In genomic region chr18:22465859-22466602, GRCh38 we compare ENCODE assay signal across 1 cellular context.
TF ChIP-seq lines count a peak whose summit lies in the region.

No MANE protein-coding gene starts in this region.

TF ChIP-seq in K562, 482 proteins besides CTCF, POLR2A, EP300 and RAD21 (continued from another document and continues in another):
- TF ChIP-seq RCOR1 (IDR thresholded peaks at IDR 0.05; ENCODE audit: borderline replicate concordance in 1 of 2, low read depth in 2 of 2, low read length in 2 of 2) = peak in 1 of 2 experiments; percentile 72; a peak in 1 of 4 replicates
- peak; percentile 92 for TF ChIP-seq USF1 (CRISPR knock-in tag; IDR thresholded peaks at IDR 0.05)
- no peak for TF ChIP-seq ZNF57 (CRISPR knock-in tag; IDR thresholded peaks at IDR 0.05)
- TF ChIP-seq POU5F1 (IDR thresholded peaks at IDR 0.05; ENCODE audit: borderline replicate concordance, low read depth, low read length, partially characterized antibody) = no peak
- no peak for TF ChIP-seq RBM15 (IDR thresholded peaks at IDR 0.05; ENCODE audit: insufficient read depth, low read length)
- TF ChIP-seq MLLT1 (IDR thresholded peaks at IDR 0.05) = no peak
- no peak for TF ChIP-seq FUS (optimal IDR thresholded peaks at IDR 0.05; ENCODE audit: low read depth, low read length)
- TF ChIP-seq HLTF (IDR thresholded peaks at IDR 0.05) = no peak
- no peak for TF ChIP-seq RNF219 (CRISPR knock-in tag; IDR thresholded peaks at IDR 0.05)
- no peak for TF ChIP-seq SUPT5H (IDR thresholded peaks at IDR 0.05)
- TF ChIP-seq HMG20A (CRISPR knock-in tag; conservative IDR thresholded peaks at IDR 0.05) = no peak
- TF ChIP-seq ARHGAP35 (IDR thresholded peaks at IDR 0.05; ENCODE audit: partially characterized antibody) = no peak
- TF ChIP-seq HMBOX1 (IDR thresholded peaks at IDR 0.05) = no peak
- no peak for TF ChIP-seq E2F4 (CRISPR knock-in tag; IDR thresholded peaks at IDR 0.05; ENCODE audit: low read depth)
- TF ChIP-seq MAFG (tag; conservative IDR thresholded peaks at IDR 0.05) = no peak; the same call in 1 of the 2 replicates
- TF ChIP-seq ATF7 (IDR thresholded peaks at IDR 0.05) = peak; percentile 80
- TF ChIP-seq SRSF7 (optimal IDR thresholded peaks at IDR 0.05; ENCODE audit: low read depth, low read length) = no peak
- no peak; the same call in 1 of the 2 replicates for TF ChIP-seq BRD4 (IDR thresholded peaks at IDR 0.05)
- TF ChIP-seq TCF15 (CRISPR knock-in tag; IDR thresholded peaks at IDR 0.05) = no peak
- TF ChIP-seq BACH1 (tag; IDR thresholded peaks at IDR 0.05) = peak; percentile 63
- TF ChIP-seq HMGN3 (IDR thresholded peaks at IDR 0.05; ENCODE audit: borderline replicate concordance, extremely low read depth, insufficient read length, low read depth, low read length) = no peak
- no peak for TF ChIP-seq RFX1 (IDR thresholded peaks at IDR 0.05)
- TF ChIP-seq ZNF584 (CRISPR knock-in tag; IDR thresholded peaks at IDR 0.05; ENCODE audit: low read depth) = no peak
- TF ChIP-seq RFX7 (CRISPR knock-in tag; IDR thresholded peaks at IDR 0.05) = no peak
- TF ChIP-seq SIN3A (IDR thresholded peaks at IDR 0.05; ENCODE audit: borderline replicate concordance in 2 of 2, control insufficient read depth in 1 of 2, low read depth in 2 of 2, low read length in 2 of 2) = no peak
- TF ChIP-seq TRIM28 (IDR thresholded peaks at IDR 0.05) = no peak
- TF ChIP-seq ZNF444 (CRISPR knock-in tag; IDR thresholded peaks at IDR 0.05) = no peak
- no peak for TF ChIP-seq XRCC5 (IDR thresholded peaks at IDR 0.05; ENCODE audit: low read depth, low read length)
- TF ChIP-seq ZNF830 (CRISPR knock-in tag; IDR thresholded peaks at IDR 0.05) = no peak
- TF ChIP-seq ASH1L (IDR thresholded peaks at IDR 0.05; ENCODE audit: borderline replicate concordance, low read depth, partially characterized antibody) = no peak
- TF ChIP-seq MYBL2 (IDR thresholded peaks at IDR 0.05; ENCODE audit: low read depth) = no peak
- TF ChIP-seq MYBL2 (CRISPR knock-in tag; IDR thresholded peaks at IDR 0.05; ENCODE audit: borderline replicate concordance) = no peak
- TF ChIP-seq GATAD2A (IDR thresholded peaks at IDR 0.05) = no peak
- no peak for TF ChIP-seq PHB2 (IDR thresholded peaks at IDR 0.05; ENCODE audit: low read depth)
- TF ChIP-seq MTA3 (IDR thresholded peaks at IDR 0.05; ENCODE audit: borderline replicate concordance) = 0 out of 2 replicates have a peak, but pooled peaks have one; percentile 46
- TF ChIP-seq ELF2 (CRISPR knock-in tag; IDR thresholded peaks at IDR 0.05) = no peak
- peak; percentile 77 for TF ChIP-seq ARID1B (IDR thresholded peaks at IDR 0.05)
- no peak for TF ChIP-seq TARDBP (IDR thresholded peaks at IDR 0.05)
- no peak for TF ChIP-seq GATAD2B (IDR thresholded peaks at IDR 0.05; ENCODE audit: borderline replicate concordance)
- no peak for TF ChIP-seq NONO (IDR thresholded peaks at IDR 0.05; ENCODE audit: low read depth in 2 of 2, low read length in 1 of 2)
- TF ChIP-seq ZFPM2 (CRISPR knock-in tag; IDR thresholded peaks at IDR 0.05) = no peak
- TF ChIP-seq ARNT (IDR thresholded peaks at IDR 0.05) = no peak; a peak in 1 of 4 replicates
- no peak for TF ChIP-seq SAP30 (IDR thresholded peaks at IDR 0.05; ENCODE audit: borderline replicate concordance, insufficient read depth, low read depth, low read length, poor library complexity, severe bottlenecking)
- TF ChIP-seq SNAPC5 (CRISPR knock-in tag; IDR thresholded peaks at IDR 0.05) = no peak
- TF ChIP-seq ZNF212 (CRISPR knock-in tag; IDR thresholded peaks at IDR 0.05) = no peak
- TF ChIP-seq PTTG1 (tag; IDR thresholded peaks at IDR 0.05; ENCODE audit: low read depth) = 0 out of 2 replicates have a peak, but pooled peaks have one; percentile 47
- TF ChIP-seq BCLAF1 (IDR thresholded peaks at IDR 0.05; ENCODE audit: borderline replicate concordance in 1 of 2, control insufficient read depth in 1 of 2, low read depth in 2 of 2, low read length in 1 of 2) = no peak
- TF ChIP-seq RB1 (IDR thresholded peaks at IDR 0.05; ENCODE audit: low read depth) = no peak
- peak; percentile 94 for TF ChIP-seq RAD51 (IDR thresholded peaks at IDR 0.05; ENCODE audit: borderline replicate concordance, low read depth)
- no peak for TF ChIP-seq PCBP2 (IDR thresholded peaks at IDR 0.05; ENCODE audit: low read depth, low read length, poor library complexity, severe bottlenecking)
- TF ChIP-seq ZNF445 (CRISPR knock-in tag; IDR thresholded peaks at IDR 0.05; ENCODE audit: low read depth) = no peak
- no peak for TF ChIP-seq ARID3B (CRISPR knock-in tag; IDR thresholded peaks at IDR 0.05; ENCODE audit: borderline replicate concordance)
- TF ChIP-seq MTF1 (CRISPR knock-in tag; IDR thresholded peaks at IDR 0.05; ENCODE audit: borderline replicate concordance) = no peak
- TF ChIP-seq SIX5 (IDR thresholded peaks at IDR 0.05; ENCODE audit: borderline replicate concordance in 1 of 2, insufficient read depth in 1 of 2, low read depth in 1 of 2, low read length in 2 of 2) = no peak
- 0 out of 3 replicates have a peak, but pooled peaks of 1 of the 2 experiments have one; percentile 14 for TF ChIP-seq CBX3 (IDR thresholded peaks at IDR 0.05; ENCODE audit: borderline replicate concordance in 1 of 2, low read length in 2 of 2)
- TF ChIP-seq RBBP5 (IDR thresholded peaks at IDR 0.05; ENCODE audit: borderline replicate concordance, insufficient read depth, low read length, poor library complexity, severe bottlenecking) = no peak
- no peak for TF ChIP-seq HMG20B (CRISPR knock-in tag; IDR thresholded peaks at IDR 0.05)
- TF ChIP-seq COPS2 (conservative IDR thresholded peaks at IDR 0.05) = no peak
- TF ChIP-seq MAFF (IDR thresholded peaks at IDR 0.05; ENCODE audit: low read length) = no peak
- TF ChIP-seq ATF3 (IDR thresholded peaks at IDR 0.05) = peak; percentile 97
- TF ChIP-seq ATF3 (CRISPR knock-in tag; conservative IDR thresholded peaks at IDR 0.05) = peak; percentile 88
- no peak for TF ChIP-seq KDM1A (IDR thresholded peaks at IDR 0.05)
- TF ChIP-seq ZNF785 (CRISPR knock-in tag; IDR thresholded peaks at IDR 0.05) = no peak
- TF ChIP-seq BMI1 (IDR thresholded peaks at IDR 0.05; ENCODE audit: low read length) = no peak
- no peak for TF ChIP-seq SP2 (IDR thresholded peaks at IDR 0.05; ENCODE audit: extremely low read depth, low read depth, low read length, poor library complexity, severe bottlenecking)
- no peak for TF ChIP-seq CEBPB (tag; IDR thresholded peaks at IDR 0.05)
- TF ChIP-seq CBX5 (IDR thresholded peaks at IDR 0.05; ENCODE audit: borderline replicate concordance, low read depth) = no peak
